22 cellular contexts compared by ENCODE assay signal in the genomic region with DNA sequence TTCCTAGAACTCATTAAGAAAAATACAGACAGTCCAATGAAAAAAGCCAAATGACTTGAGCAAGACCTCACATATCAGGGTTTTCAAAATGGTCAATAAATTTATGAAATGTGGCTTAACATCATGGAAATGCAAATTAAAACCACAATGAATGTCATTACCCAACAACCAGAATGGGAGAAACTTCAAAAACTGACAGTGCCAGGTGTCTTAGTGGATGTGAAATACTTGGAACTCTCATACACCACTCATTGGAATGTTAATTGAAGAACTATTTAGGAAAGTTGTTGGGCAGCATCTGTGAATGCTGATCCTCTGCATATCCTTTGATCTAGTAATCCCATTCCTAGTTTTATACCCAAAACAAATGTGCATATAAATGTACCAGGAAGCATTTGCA. TPM values are rescaled to one million over a fixed set of nuclear protein-coding genes. Genes with fewer than 3 reads are reported as not detected.
DNase-seq lines count a peak whose midpoint lies in the region; ATAC-seq and TF ChIP-seq lines count a peak whose summit lies in the region.
"Had no signal": no experiment of that assay in that cellular context is flagged by ENCODE, and none has a peak within 500 bp of the region (broad histone marks: within the 10 kb centered on the region; RNA-seq: fewer than 3 reads in every experiment).

No MANE protein-coding gene starts in this region.

- H3K4me3 ChIP-seq in AG10803 (ENCODE audit: low read length) (no peak overlapping the region), gastroesophageal sphincter (no peak overlapping the region)
- H3K4me3 ChIP-seq: A549; BLaER1 treated with 17β-estradiol and CSF1 and Interleukin-3, amounts not matched to agents 10 nM and 100 nM; GM12878; HAP-1 had no signal

- no peaks in the 10 kb centered on the region for H3K4me1 ChIP-seq in gastroesophageal sphincter
- H3K4me1 ChIP-seq: A549, BE2C, HAP-1 had no signal

- no peak for ATAC-seq in gastroesophageal sphincter
- ATAC-seq: A549, GM12878 had no signal

- no peaks in the 10 kb centered on the region for H3K36me3 ChIP-seq in gastroesophageal sphincter
- H3K36me3 ChIP-seq: BE2C; BLaER1 treated with 17β-estradiol and CSF1 and Interleukin-3, amounts not matched to agents 10 nM and 100 nM; HAP-1 had no signal

- no peaks in the 10 kb centered on the region for H3K27me3 ChIP-seq in gastroesophageal sphincter
- H3K27me3 ChIP-seq: BLaER1 treated with 17β-estradiol and CSF1 and Interleukin-3, amounts not matched to agents 10 nM and 100 nM had no signal

- no peak for TF ChIP-seq POLR2A in gastroesophageal sphincter (IDR thresholded peaks at IDR 0.05)

- H3K27ac ChIP-seq in gastroesophageal sphincter: no peak overlapping the region
- H3K27ac ChIP-seq: A549; BLaER1 treated with 17β-estradiol and CSF1 and Interleukin-3, amounts not matched to agents 10 nM and 100 nM had no signal

- TF ChIP-seq CTCF in AG10803 (conservative IDR thresholded peaks at IDR 0.05; ENCODE audit: low read length): no peak
- no peak for TF ChIP-seq CTCF in gastroesophageal sphincter (IDR thresholded peaks at IDR 0.05)

- TF ChIP-seq EP300 in gastroesophageal sphincter (IDR thresholded peaks at IDR 0.05): no peak

- DNase-seq in AG10803 (ENCODE audit: low read depth) (peak; percentile 71), LHCN-M2 (ENCODE audit: low read depth) (peak; percentile 86), myocyte (ENCODE audit: low read depth) (peak; percentile 69), T-helper 2 cell (no peak), AML-193 (lab: John Stamatoyannopoulos, UW) (no peak)
- DNase-seq: 8988T; ACHN; BE2C; Calu3; CD4-positive, alpha-beta T cell; COR-L47; DMS 273 treated with DMSO at 0.1 percent for 48 hours; DMS79; EL; GDM1; GOT3; HFFc6 had no signal

- H3K9me3 ChIP-seq in gastroesophageal sphincter: no peaks in the 10 kb centered on the region
- H3K9me3 ChIP-seq: A549, BE2C, HAP-1 had no signal

RNA-seq across cellular contexts. Expression of a gene that starts 19.2 kb away (rescaled TPM):
- total RNA-seq in LHCN-M2 (2014; rRNA removed): 27.7 and 39.7 TPM in 2 replicates
- polyA plus RNA-seq in LHCN-M2 (2012): 9.7 TPM
- 49.3 and 59.7 TPM in 2 replicates for total RNA-seq in myocyte
- 12.7 TPM for polyA plus RNA-seq in myocyte (2012)
- total RNA-seq in gastroesophageal sphincter: 10 to 100 TPM; 43.6 to 60.9 (median 52.3) TPM

Comparison
In these comparisons a context has a peak if more than half of its experiments do, and no peak if none do; other contexts are left out.
1. DNase-seq: peak in AG10803 (single experiment), LHCN-M2 (single experiment) and myocyte (single experiment); none in T-helper 2 cell (0 of 5) and AML-193 (0 of 2).